In the genomic region with DNA sequence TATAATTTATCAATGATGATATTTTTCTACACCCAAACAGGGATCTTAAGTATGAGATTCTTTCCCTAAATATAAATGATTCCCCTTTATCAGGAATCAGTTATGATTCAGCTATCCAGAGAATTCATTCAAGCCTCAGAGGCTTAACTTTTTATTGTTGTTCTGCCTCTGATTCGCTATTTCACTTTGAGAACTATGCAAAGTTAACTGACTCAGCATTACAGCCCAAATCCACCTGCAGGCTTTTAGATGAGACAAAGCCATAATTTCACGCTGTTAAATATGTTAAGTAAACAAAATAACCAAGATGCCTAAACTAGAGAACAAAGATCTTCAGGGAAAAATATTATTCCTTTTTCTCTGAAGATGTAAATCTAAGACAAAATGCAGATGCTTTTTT, we compare ENCODE assay signal across 21 cellular contexts.
"Had no signal": no experiment of that assay in that cellular context is flagged by ENCODE, and none has a peak within 500 bp of the region (broad histone marks: within the 10 kb centered on the region; RNA-seq: fewer than 3 reads in every experiment).

No MANE protein-coding gene starts in this region.

- H3K4me3 Mint-ChIP-seq: activated CD4-positive, alpha-beta T cell treated with anti-CD3 and anti-CD28 coated beads, Interleukin-2, amount 10 ng/mL, durations not matched to agents 7 days and 5 days; nephron had no signal

- H3K27ac Mint-ChIP-seq: activated CD4-positive, alpha-beta T cell treated with anti-CD3 and anti-CD28 coated beads, Interleukin-2, amount 10 ng/mL, durations not matched to agents 7 days and 5 days; nephron had no signal

- H3K4me1 ChIP-seq: gastrocnemius medialis had no signal

- FAIRE-seq: endometrium had no signal

- DNase-seq: activated CD4-positive, alpha-beta T cell treated with anti-CD3 and anti-CD28 coated beads, Interleukin-2, amount 10 ng/mL, durations not matched to agents 7 days and 5 days; activated CD8-positive, alpha-beta memory T cell treated with anti-CD3 and anti-CD28 coated beads, Interleukin-2, amount 50 U/mL, for 4 hours; activated effector memory CD4-positive, alpha-beta T cell treated with anti-CD3 and anti-CD28 coated beads, Interleukin-2, amount 50 U/mL, for 16 hours; activated naive CD4-positive, alpha-beta T cell treated with anti-CD3 and anti-CD28 coated beads, Interleukin-2, amount 50 U/mL, for 16 hours; activated T-cell treated with anti-CD3 and anti-CD28 coated beads, Interleukin-2, amount 50 U/mL, for 48 hours; caudate nucleus; dorsolateral prefrontal cortex; erythroblast; gastrocnemius medialis; head of caudate nucleus; left lung; midbrain; posterior cingulate gyrus; stimulated activated naive CD8-positive, alpha-beta T cell treated with anti-CD3 and anti-CD28 coated beads, Interleukin-15, Interleukin-2, amounts not matched to agents 100 U/mL and 50 U/mL, for 24 hours; substantia nigra; transverse colon; uterus had no signal

- H3K27me3 ChIP-seq: dorsolateral prefrontal cortex, gastrocnemius medialis, left lung, transverse colon, uterus had no signal

- ATAC-seq: activated CD4-positive, CD25-positive, alpha-beta regulatory T cell treated with anti-CD3 and anti-CD28 coated beads, Interleukin-2, amount 50 U/mL, for 24 hours; gastrocnemius medialis; stimulated activated naive CD8-positive, alpha-beta T cell treated with anti-CD3 and anti-CD28 coated beads, Interleukin-15, Interleukin-2, amounts not matched to agents 100 U/mL and 50 U/mL, for 24 hours had no signal

- H3K27me3 Mint-ChIP-seq: activated CD4-positive, alpha-beta T cell treated with anti-CD3 and anti-CD28 coated beads, Interleukin-2, amount 10 ng/mL, durations not matched to agents 7 days and 5 days had no signal

- H3K36me3 ChIP-seq: uterus had no signal

- H3K27ac ChIP-seq: dorsolateral prefrontal cortex, gastrocnemius medialis, left lung, skin epidermis, transverse colon, uterus had no signal

- H3K9me3 ChIP-seq: gastrocnemius medialis, left lung, transverse colon, uterus had no signal

- H3K9me3 Mint-ChIP-seq: activated CD4-positive, alpha-beta T cell treated with anti-CD3 and anti-CD28 coated beads, Interleukin-2, amount 10 ng/mL, durations not matched to agents 7 days and 5 days; nephron had no signal

- H3K4me3 ChIP-seq: dorsolateral prefrontal cortex, gastrocnemius medialis, left lung, skin epidermis, transverse colon, uterus had no signal
